Comparison of ENCODE assay signal across 12 cellular contexts in genomic region chr10:21514808-21515580, GRCh38. TPM values are rescaled to one million over a fixed set of nuclear protein-coding genes. Genes with fewer than 3 reads are reported as not detected.
DNase-seq lines count a peak whose midpoint lies in the region; ATAC-seq and TF ChIP-seq lines count a peak whose summit lies in the region.
"Had no signal": no experiment of that assay in that cellular context is flagged by ENCODE, and none has a peak within 500 bp of the region (broad histone marks: within the 10 kb centered on the region; RNA-seq: fewer than 3 reads in every experiment).

No MANE protein-coding gene starts in this region.

- in situ Hi-C loops in Caki2 (cut with HindIII; ENCODE audit: low pct_unique_long_range_greater_than_20kb, low sequenced_read_pairs): no loop called here

- H3K4me3 ChIP-seq in fibroblast of the aortic adventitia (ENCODE audit: low read depth, low read length) (peak overlapping the region; percentile 72), neuron (ENCODE audit: low read length) (peak overlapping the region; percentile 100)

- ATAC-seq in HG03175 (IDR thresholded peaks at IDR 0.05; ENCODE audit: unreplicated experiment) (no peak), HG02610 (IDR thresholded peaks at IDR 0.05; ENCODE audit: unreplicated experiment) (no peak)
- ATAC-seq: activated CD8-positive, alpha-beta memory T cell treated with anti-CD3 and anti-CD28 coated beads, Interleukin-2, amount 10 ng/mL, durations not matched to agents 7 days and 5 days; activated naive CD8-positive, alpha-beta T cell treated with anti-CD3 and anti-CD28 coated beads, Interleukin-2, amount 50 U/mL, for 24 hours had no signal

- peak; percentile 56 for DNase-seq in Caki2 (ENCODE audit: low read depth)
- DNase-seq in NCI-H82 treated with DMSO at 0.1 percent for 48 hours (lab: John Stamatoyannopoulos, UW; ENCODE audit: unreplicated experiment): peak; percentile 49
- no peak for DNase-seq in fibroblast of the aortic adventitia (ENCODE audit: low read depth)
- no peak for DNase-seq in cerebellar nuclear complex (lab: John Stamatoyannopoulos, UW)
- no peak for DNase-seq in T1000 (lab: John Stamatoyannopoulos, UW)
- DNase-seq: activated CD8-positive, alpha-beta memory T cell treated with anti-CD3 and anti-CD28 coated beads, Interleukin-2, amount 10 ng/mL, durations not matched to agents 7 days and 5 days; activated naive CD8-positive, alpha-beta T cell treated with anti-CD3 and anti-CD28 coated beads, Interleukin-2, amount 50 U/mL, for 24 hours; NCI-H774; ovary had no signal

- no peaks in the 10 kb centered on the region for H3K27me3 ChIP-seq in neuron (ENCODE audit: insufficient read depth, low read length)
- H3K27me3 ChIP-seq: ovary had no signal

- no peaks in the 10 kb centered on the region for H3K9me3 ChIP-seq in neuron (ENCODE audit: low read length)
- H3K9me3 ChIP-seq: ovary had no signal

- H3K36me3 ChIP-seq in neuron (ENCODE audit: insufficient read depth, low read length): peaks cover 46% of the 10 kb centered on the region
- H3K36me3 ChIP-seq: ovary had no signal

- H2AFZ ChIP-seq in neuron (ENCODE audit: low read depth, low read length): no peak overlapping the region

- TF ChIP-seq CTCF in fibroblast of the aortic adventitia (IDR thresholded peaks at IDR 0.05; ENCODE audit: insufficient read depth, low read length): no peak

- H3K4me1 ChIP-seq in neuron (ENCODE audit: insufficient read depth, low read length): peaks cover 24% of the 10 kb centered on the region

RNA-seq across cellular contexts. Expression of gene SKIDA1, which starts 10.5 kb away (rescaled TPM):
- total RNA-seq in Caki2 (2014; rRNA removed; shearing (Covaris generic); ENCODE audit: low replicate concordance): 5.0 and 9.0 TPM in 2 replicates
- total RNA-seq in fibroblast of the aortic adventitia (ENCODE audit: low replicate concordance): 0.41 and 0.90 TPM in 2 replicates

RNA-seq across cellular contexts. Expression of gene MLLT10, which starts 19.0 kb away (rescaled TPM):
- total RNA-seq in Caki2 (2014; rRNA removed; shearing (Covaris generic); ENCODE audit: low replicate concordance): 18.9 and 30.5 TPM in 2 replicates
- total RNA-seq in fibroblast of the aortic adventitia (ENCODE audit: low replicate concordance): 36.1 and 47.6 TPM in 2 replicates

Comparison
In these comparisons a context has a peak if more than half of its experiments do, and no peak if none do; other contexts are left out.
1. DNase-seq: peak in Caki2 (single experiment) and NCI-H82 treated with DMSO at 0.1 percent for 48 hours (single experiment); none in fibroblast of the aortic adventitia (single experiment), cerebellar nuclear complex (0 of 2) and T1000 (single experiment).